Comparison of ENCODE assay signal across 27 cellular contexts in the genomic region with DNA sequence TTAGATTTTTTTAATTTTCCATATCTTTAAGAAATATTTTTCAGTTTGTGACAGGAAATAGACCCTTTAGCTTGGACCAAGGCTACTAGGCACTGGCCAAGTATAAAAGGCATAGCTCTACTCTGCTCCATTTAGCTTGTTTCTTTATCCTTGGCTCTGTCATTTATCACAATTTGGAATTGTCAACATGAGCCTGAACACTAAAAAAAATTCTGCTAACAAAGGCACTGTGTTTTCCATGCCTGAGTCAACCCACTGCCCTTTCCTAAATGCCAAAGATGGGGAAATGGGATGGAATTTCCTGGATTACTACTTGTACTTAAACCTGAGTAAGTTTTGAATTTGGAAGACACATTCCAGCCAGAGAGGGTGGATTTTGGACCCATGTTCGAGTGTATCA.
DNase-seq lines count a peak whose midpoint lies in the region; ATAC-seq, FAIRE-seq and TF ChIP-seq lines count a peak whose summit lies in the region.
"Had no signal": no experiment of that assay in that cellular context is flagged by ENCODE, and none has a peak within 500 bp of the region (broad histone marks: within the 10 kb centered on the region; RNA-seq: fewer than 3 reads in every experiment).

No MANE protein-coding gene starts in this region.

- ATAC-seq in right cardiac atrium: peak; percentile 18 to 87
- ATAC-seq in Right ventricle myocardium inferior: no peak
- ATAC-seq: activated CD4-positive, CD25-positive, alpha-beta regulatory T cell treated with anti-CD3 and anti-CD28 coated beads, Interleukin-2, amount 50 U/mL, for 24 hours; left lung; natural killer cell treated with Interleukin-12 subunit alpha and Interleukin-12 subunit beta and Interleukin-15 and Interleukin-18, amount 100 ng/mL, for 72 hours; stimulated activated naive CD8-positive, alpha-beta T cell treated with anti-CD3 and anti-CD28 coated beads, Interleukin-15, Interleukin-2, amounts not matched to agents 100 U/mL and 50 U/mL, for 24 hours; T-cell had no signal

- DNase-seq in right cardiac atrium (no peak), Right ventricle myocardium inferior (ENCODE audit: missing footprints) (no peak), astrocyte of the hippocampus (ENCODE audit: low read depth, low spot score) (peak; percentile 11), A673 (ENCODE audit: low spot score) (no peak), esophagus squamous epithelium (lab: John Stamatoyannopoulos, UW) (no peak)
- no peak for DNase-seq in stimulated activated CD4-positive, alpha-beta T cell treated with anti-CD3 and anti-CD28 coated beads, Interleukin-12 subunit alpha, Interleukin-12 subunit beta, amount 100 ng/mL, for 4 hours
- no peak for DNase-seq in NK-92 treated with Interleukin-12 subunit alpha and Interleukin-12 subunit beta, amount 100 ng/mL, for 24 hours (lab: John Stamatoyannopoulos, UW)
- DNase-seq: activated CD4-positive, alpha-beta memory T cell treated with anti-CD3 and anti-CD28 coated beads for 36 hours; activated naive CD8-positive, alpha-beta T cell treated with anti-CD3 and anti-CD28 coated beads for 36 hours; CD8-positive, alpha-beta memory T cell; GDM1; KBM-7; left lung; MM.1S; NCI-H2081; NCI-H82; ovary; Right ventricle myocardium superior; stimulated activated naive CD8-positive, alpha-beta T cell treated with anti-CD3 and anti-CD28 coated beads, Interleukin-15, Interleukin-2, amounts not matched to agents 100 U/mL and 50 U/mL, for 24 hours; T-cell; tibial artery had no signal

- WGBS in right cardiac atrium: 52% methylated on average over 1 of the region's 1 CpG
- WGBS in esophagus squamous epithelium, 2 donors: 56 to 71% methylated on average over 1 of the region's 1 CpG

- H3K27me3 ChIP-seq in right cardiac atrium (ENCODE audit: control insufficient read depth, insufficient read depth) (no peaks in the 10 kb centered on the region), A673 (replicated peaks; ENCODE audit: insufficient read depth, low read depth, low read length, poor library complexity) (no peaks in the 10 kb centered on the region), esophagus squamous epithelium (no peaks in the 10 kb centered on the region)
- H3K27me3 ChIP-seq: hepatocyte, left lung, ovary, right atrium auricular region, tibial artery had no signal

- no peak overlapping the region for H3K27ac ChIP-seq in right cardiac atrium (ENCODE audit: low read length)
- H3K27ac ChIP-seq in A673 (ENCODE audit: low read depth, low read length, poor library complexity, severe bottlenecking): no peak overlapping the region
- H3K27ac ChIP-seq in esophagus squamous epithelium: peak overlapping the region in 1 of 4 donors; percentile 37
- H3K27ac ChIP-seq: hepatocyte, left lung, ovary, tibial artery had no signal

- no peaks in the 10 kb centered on the region for H3K9me3 ChIP-seq in right cardiac atrium (ENCODE audit: control insufficient read depth, low read length)
- no peaks in the 10 kb centered on the region for H3K9me3 ChIP-seq in A673 (ENCODE audit: low read depth, low read length, poor library complexity, severe bottlenecking)
- H3K9me3 ChIP-seq in esophagus squamous epithelium: no peaks in the 10 kb centered on the region
- H3K9me3 ChIP-seq: left lung, ovary, right atrium auricular region, tibial artery had no signal

- peak; percentile 5 for FAIRE-seq in islet of Langerhans (lab: Jason Lieb, UNC)
- FAIRE-seq: GM18507 had no signal

- BruUV-seq in A673 (replicated peaks; lab: Mats Ljungman, UMichigan): no TSS peak

- TF ChIP-seq CTCF in A673 (conservative IDR thresholded peaks at IDR 0.05; ENCODE audit: low read depth, low read length): no peak
- no peak for TF ChIP-seq CTCF in esophagus squamous epithelium (IDR thresholded peaks at IDR 0.05)

- CTCF ChIA-PET in A673 (lab: Charles Lee): no interaction called here

- peaks cover 2% of the 10 kb centered on the region for H3K4me1 ChIP-seq in right cardiac atrium (ENCODE audit: control insufficient read depth, insufficient read depth, low read length)
- H3K4me1 ChIP-seq in A673 (ENCODE audit: insufficient read depth, low read length, poor library complexity, severe bottlenecking): no peaks in the 10 kb centered on the region
- H3K4me1 ChIP-seq in esophagus squamous epithelium: no peaks in the 10 kb centered on the region
- H3K4me1 ChIP-seq: left lung had no signal

- intact Hi-C loops in right cardiac atrium (cut with DNase I): no loop called here
- intact Hi-C loops in Right ventricle myocardium inferior (cut with DNase I): no loop called here
- intact Hi-C loops in A673 (cut with micrococcal nuclease; ENCODE audit: unreplicated experiment): no loop called here
- intact Hi-C loops in esophagus squamous epithelium (cut with DNase I): no loop called here

- H3K36me3 ChIP-seq in A673 (ENCODE audit: insufficient read depth, low read length, poor library complexity, severe bottlenecking) (peaks cover 30% of the 10 kb centered on the region), esophagus squamous epithelium (peaks cover 0 to 8% (median 0%) of the 10 kb centered on the region in 3 donors)
- H3K36me3 ChIP-seq: left lung, ovary had no signal

- H3K4me3 ChIP-seq in right cardiac atrium (ENCODE audit: low read length): no peak overlapping the region
- H3K4me3 ChIP-seq in A673 (ENCODE audit: low read depth, low read length, poor library complexity, severe bottlenecking): no peak overlapping the region
- no peak overlapping the region for H3K4me3 ChIP-seq in esophagus squamous epithelium
- H3K4me3 ChIP-seq: hepatocyte, left lung, ovary, right atrium auricular region, tibial artery had no signal

- POLR2A ChIA-PET in A673 (lab: Charles Lee; ENCODE audit: low non-redundant PET): no interaction called here

- TF ChIP-seq POLR2A in esophagus squamous epithelium (IDR thresholded peaks at IDR 0.05): no peak
